1 cellular context compared by ENCODE assay signal in the genomic region with DNA sequence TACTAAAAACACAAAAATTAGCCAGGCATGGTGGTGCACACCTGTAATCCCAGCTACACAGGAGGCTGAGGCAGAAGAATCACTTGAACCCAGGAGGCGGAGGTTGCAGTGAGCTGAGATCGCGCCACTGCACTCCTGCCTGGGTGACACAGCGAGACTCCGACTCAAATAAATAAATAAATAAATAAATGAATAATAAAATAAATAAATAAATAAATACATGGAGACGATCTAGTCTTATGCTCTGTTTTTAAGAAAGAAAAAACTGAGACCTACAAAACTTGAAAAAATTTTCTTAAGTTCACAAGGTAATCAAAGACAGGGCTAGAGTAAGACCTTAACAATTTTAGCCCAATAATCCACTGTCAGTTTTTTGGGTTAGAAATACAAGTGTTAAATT.
TF ChIP-seq lines count a peak whose summit lies in the region.

No MANE protein-coding gene starts in this region.

TF ChIP-seq in HEK293, 187 proteins besides CTCF, POLR2A, EP300 and RAD21 (continued from another document):
- peak; percentile 17; the same call in 1 of the 2 replicates for TF ChIP-seq ZXDB (tag by site-specific recombination; IDR thresholded peaks at IDR 0.05)
TF ChIP-seq in HEK293: peak in this region for 16; not testable (repeated sequence) for 171.
